8 cellular contexts compared by ENCODE assay signal in genomic region chr16:80803341-80804060, GRCh38. TPM values are rescaled to one million over a fixed set of nuclear protein-coding genes. Genes with fewer than 3 reads are reported as not detected.
DNase-seq lines count a peak whose midpoint lies in the region; ATAC-seq and TF ChIP-seq lines count a peak whose summit lies in the region.

No MANE protein-coding gene starts in this region.

- H3K9me3 ChIP-seq in endodermal cell (ENCODE audit: control insufficient read depth, low read length) (no peaks in the 10 kb centered on the region), uterus (no peaks in the 10 kb centered on the region)

- peak; percentile 91 for TF ChIP-seq CTCF in endodermal cell (conservative IDR thresholded peaks at IDR 0.05)
- TF ChIP-seq CTCF in uterus (IDR thresholded peaks at IDR 0.05), result no peak

- no peaks in the 10 kb centered on the region for H3K9me3 Mint-ChIP-seq in endodermal cell
- peaks cover 0 to 3% (median 0%) of the 10 kb centered on the region in 9 donors for H3K9me3 Mint-ChIP-seq in naive thymus-derived CD8-positive, alpha-beta T cell

- no peak overlapping the region for H3K27ac Mint-ChIP-seq in endodermal cell
- peak overlapping the region in 7 of 10 donors; percentile 45 to 85 (median 74) for H3K27ac Mint-ChIP-seq in naive thymus-derived CD8-positive, alpha-beta T cell

- peak; percentile 52 for DNase-seq in DMS 273 (lab: John Stamatoyannopoulos, UW; ENCODE audit: unreplicated experiment)
- no peak for DNase-seq in DMS 273 treated with DMSO at 0.1 percent for 48 hours (lab: John Stamatoyannopoulos, UW)
- peak; percentile 14 for DNase-seq in HK-2 (ENCODE audit: unreplicated experiment)
- peak; percentile 41 to 47 for DNase-seq in activated CD4-positive, alpha-beta T cell treated with anti-CD3 and anti-CD28 coated beads, Interleukin-2, amount 50 U/mL, for 4 hours
- peak; percentile 81 for DNase-seq in endodermal cell
- DNase-seq in naive thymus-derived CD8-positive, alpha-beta T cell, result peak in 7 of 10 donors; percentile 10 to 47 (median 22)
- DNase-seq in uterus, result no peak

- POLR2A ChIA-PET in naive thymus-derived CD8-positive, alpha-beta T cell (lab: Charles Lee), result no interaction called here

- peak overlapping the region; percentile 49 for H3K4me3 ChIP-seq in endodermal cell (ENCODE audit: low read length)
- peak overlapping the region; percentile 34 to 40 for H3K4me3 ChIP-seq in uterus

- WGBS in endodermal cell (ENCODE audit: insufficient coverage in 1 of 2, insufficient read length in 1 of 2), 2 experiments, result 7 to 33% methylated on average over 3 to 32 of the region's 88 CpGs

- no peak for TF ChIP-seq POLR2A in uterus (IDR thresholded peaks at IDR 0.05)

- H3K36me3 ChIP-seq in endodermal cell (ENCODE audit: control insufficient read depth, insufficient read depth, low read length), result no peaks in the 10 kb centered on the region
- H3K36me3 ChIP-seq in uterus, result no peaks in the 10 kb centered on the region

- H3K4me1 ChIP-seq in endodermal cell (ENCODE audit: control insufficient read depth, insufficient read depth, low read length), result no peaks in the 10 kb centered on the region
- H3K4me1 ChIP-seq in uterus, result no peaks in the 10 kb centered on the region

- peaks cover 5% of the 10 kb centered on the region for H3K36me3 Mint-ChIP-seq in endodermal cell (ENCODE audit: low read depth)
- no peaks in the 10 kb centered on the region for H3K36me3 Mint-ChIP-seq in naive thymus-derived CD8-positive, alpha-beta T cell

- peak overlapping the region; percentile 79 for H3K4me3 Mint-ChIP-seq in endodermal cell
- peak overlapping the region; percentile 80 to 94 (median 88) for H3K4me3 Mint-ChIP-seq in naive thymus-derived CD8-positive, alpha-beta T cell

- H3K27me3 ChIP-seq in endodermal cell (ENCODE audit: control insufficient read depth, insufficient read depth, low read length, poor library complexity, severe bottlenecking), result peaks cover 36% of the 10 kb centered on the region
- H3K27me3 ChIP-seq in uterus, result no peaks in the 10 kb centered on the region

- H3K27me3 Mint-ChIP-seq in endodermal cell (ENCODE audit: insufficient read depth), result peaks cover 36% of the 10 kb centered on the region
- peaks cover 0 to 18% (median 5%) of the 10 kb centered on the region in 5 donors for H3K27me3 Mint-ChIP-seq in naive thymus-derived CD8-positive, alpha-beta T cell

- no peak overlapping the region for H3K27ac ChIP-seq in endodermal cell (ENCODE audit: low read depth, low read length)
- H3K27ac ChIP-seq in uterus, result peak overlapping the region in 1 of 2 donors; percentile 55

- H3K4me1 Mint-ChIP-seq in endodermal cell, result peaks cover 7% of the 10 kb centered on the region
- H3K4me1 Mint-ChIP-seq in naive thymus-derived CD8-positive, alpha-beta T cell, result peaks cover 5 to 19% (median 19%) of the 10 kb centered on the region in 4 donors

- ATAC-seq in naive thymus-derived CD8-positive, alpha-beta T cell, result peak; percentile 39 to 60
- no peak for ATAC-seq in HG02678 (IDR thresholded peaks at IDR 0.05; ENCODE audit: unreplicated experiment)

- intact Hi-C loops in uterus (cut with DNase I; ENCODE audit: low total_unique reads), result no loop called here

- no peak overlapping the region for H3K9ac ChIP-seq in endodermal cell (ENCODE audit: extremely low read depth, low read length, poor library complexity, severe bottlenecking)

RNA-seq across cellular contexts. Expression of gene CDYL2, which starts 0.9 kb away (rescaled TPM):
- total RNA-seq in endodermal cell (10 to 100 TPM in 1 of 2 donors, 1 to 10 TPM in 1; 9.9 to 12.8 TPM), uterus (1 to 10 TPM; 2.3 to 9.1 (median 5.1) TPM)
- polyA plus RNA-seq in endodermal cell (2013, experiment 1 of 2), result 2.7 TPM
- 3.6 TPM for polyA plus RNA-seq in endodermal cell (2013, experiment 2 of 2)
- 10 to 100 TPM; 13.5 to 14.2 TPM for total RNA-seq in naive thymus-derived CD8-positive, alpha-beta T cell
- polyA plus RNA-seq in naive thymus-derived CD8-positive, alpha-beta T cell, result 1 to 10 TPM in 1 of 3 donors, under 1 TPM in 2; 0.28 to 1.7 (median 0.75) TPM

Comparison
In these comparisons a context has a peak if more than half of its experiments do, and no peak if none do; other contexts are left out.
1. DNase-seq: peak in DMS 273 (single experiment), HK-2 (single experiment), activated CD4-positive, alpha-beta T cell treated with anti-CD3 and anti-CD28 coated beads, Interleukin-2, amount 50 U/mL, for 4 hours (2 of 2), endodermal cell (single experiment) and naive thymus-derived CD8-positive, alpha-beta T cell (7 of 10); none in DMS 273 treated with DMSO at 0.1 percent for 48 hours (single experiment) and uterus (0 of 2).